In the genomic region with DNA sequence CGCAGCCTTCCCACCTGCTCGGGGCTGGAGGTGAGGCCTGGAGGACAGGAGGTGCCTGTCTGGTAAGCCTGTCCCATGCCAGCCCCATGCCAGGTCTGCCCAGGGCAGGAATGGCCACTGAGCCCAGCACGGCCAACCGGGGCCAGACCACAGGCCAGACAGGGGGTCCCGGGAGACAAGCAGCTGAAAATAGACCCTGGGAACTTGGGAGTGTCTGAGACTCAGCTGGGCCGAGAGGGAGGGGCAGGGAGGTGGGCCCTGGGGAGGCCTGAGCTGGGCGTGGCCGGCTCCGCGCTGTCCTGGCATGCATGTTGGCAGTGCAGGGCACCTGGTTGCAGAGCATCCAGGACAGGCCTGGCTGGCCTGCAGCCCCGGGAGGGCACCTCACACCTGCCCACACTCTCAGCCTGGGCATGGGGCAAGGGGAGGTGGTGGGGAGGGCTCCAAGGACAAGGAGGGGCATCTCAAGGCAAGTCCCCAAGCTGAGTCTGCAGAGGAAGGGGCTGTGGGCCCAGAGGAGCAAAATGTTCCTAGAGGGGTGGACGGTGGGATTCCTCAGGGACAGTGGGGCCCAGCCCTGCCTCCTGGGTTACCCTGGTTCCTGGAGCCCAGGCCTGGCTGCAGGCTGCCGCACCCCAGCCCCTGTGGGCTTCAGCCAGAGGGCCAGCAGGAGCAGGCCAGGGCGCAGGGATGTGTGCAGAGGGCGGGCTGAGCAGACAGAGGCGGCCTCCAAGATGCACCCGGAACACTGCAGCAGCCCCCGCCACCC, we compare ENCODE assay signal across 1 cellular context.
TF ChIP-seq lines count a peak whose summit lies in the region.

No MANE protein-coding gene starts in this region.

TF ChIP-seq in HCT116, 20 proteins besides CTCF, POLR2A, EP300 and RAD21 (continued from another document):
- TF ChIP-seq TCF7L2 (IDR thresholded peaks at IDR 0.05; ENCODE audit: borderline replicate concordance, extremely low read depth, insufficient read depth, insufficient read length) (no peak), SRF (IDR thresholded peaks at IDR 0.05; ENCODE audit: low read depth) (no peak), CBX3 (IDR thresholded peaks at IDR 0.05; ENCODE audit: low read depth) (no peak)
